In genomic region chr10:1576467-1577259, GRCh38 we compare ENCODE assay signal across 20 cellular contexts.
A peak's percentile ranks its signal among the peaks of the same experiment; 100 is the strongest.
DNase-seq lines count a peak whose midpoint lies in the region; ATAC-seq and TF ChIP-seq lines count a peak whose summit lies in the region.
"Had no signal": no experiment of that assay in that cellular context is flagged by ENCODE, and none has a peak within 500 bp of the region (broad histone marks: within the 10 kb centered on the region; RNA-seq: fewer than 3 reads in every experiment).

No MANE protein-coding gene starts in this region.

- TF ChIP-seq CTCF in right atrium auricular region (IDR thresholded peaks at IDR 0.05), result no peak
- TF ChIP-seq CTCF in activated B cell treated with CpG ODN at 0.5 μM for 24 hours (IDR thresholded peaks at IDR 0.05), result no peak

- no peaks in the 10 kb centered on the region for H3K36me3 ChIP-seq in right atrium auricular region
- no peaks in the 10 kb centered on the region for H3K36me3 ChIP-seq in neuronal stem cell (replicated peaks in 1 of 2; ENCODE audit: control insufficient read depth in 2 of 2, insufficient read depth in 2 of 2, low read length in 2 of 2)
- H3K36me3 ChIP-seq: SJSA1 had no signal

- H3K27ac ChIP-seq in right atrium auricular region, result no peak overlapping the region
- no peak overlapping the region for H3K27ac ChIP-seq in neuronal stem cell (replicated peaks; ENCODE audit: low read length)
- H3K27ac ChIP-seq: SJSA1 had no signal

- no peaks in the 10 kb centered on the region for H3K4me1 ChIP-seq in right atrium auricular region
- H3K4me1 ChIP-seq in neuronal stem cell (ENCODE audit: control insufficient read depth in 2 of 2, insufficient read depth in 1 of 2, low read depth in 1 of 2, low read length in 2 of 2), result peaks cover 0 to 11% of the 10 kb centered on the region in 2 donors
- H3K4me1 ChIP-seq: SJSA1 had no signal

- H3K27me3 Mint-ChIP-seq in activated B cell treated with CpG ODN at 0.5 μM for 24 hours, result peaks cover 13% of the 10 kb centered on the region
- H3K27me3 Mint-ChIP-seq in naive thymus-derived CD8-positive, alpha-beta T cell, result peaks cover 4 to 18% (median 8%) of the 10 kb centered on the region in 5 donors

- no peak overlapping the region for H3K4me2 ChIP-seq in neuronal stem cell (ENCODE audit: insufficient read depth, low read length, poor library complexity, severe bottlenecking)
- H3K4me2 ChIP-seq: GM23338 had no signal

- H3K9me3 ChIP-seq in right atrium auricular region (no peaks in the 10 kb centered on the region), neuronal stem cell (replicated peaks in 1 of 2; ENCODE audit: control insufficient read depth in 2 of 2, insufficient read depth in 1 of 2, low read depth in 1 of 2, low read length in 2 of 2) (peaks cover 0 to 2% of the 10 kb centered on the region in 2 donors)
- H3K9me3 ChIP-seq: SJSA1 had no signal

- intact Hi-C loops in cardiac septum (cut with DNase I), result no loop called here
- intact Hi-C loops in activated B cell treated with CpG ODN at 0.5 μM for 24 hours (cut with micrococcal nuclease), result loop anchor here (1.0 kb wide), 3 partner anchors 86 to 151 kb away; no protein-coding TSS in a partner anchor

- no peak overlapping the region for H3K27ac Mint-ChIP-seq in activated B cell treated with CpG ODN at 0.5 μM for 24 hours
- no peak overlapping the region for H3K27ac Mint-ChIP-seq in naive thymus-derived CD8-positive, alpha-beta T cell
- H3K27ac Mint-ChIP-seq: GM23338 had no signal

- H3K4me3 ChIP-seq in right atrium auricular region (no peak overlapping the region), neuronal stem cell (ENCODE audit: low read length in 2 of 2) (no peak overlapping the region)
- H3K4me3 ChIP-seq: GM23338, K562, SJSA1 had no signal

- H3K4me3 Mint-ChIP-seq in activated B cell treated with CpG ODN at 0.5 μM for 24 hours, result no peak overlapping the region
- no peak overlapping the region for H3K4me3 Mint-ChIP-seq in naive thymus-derived CD8-positive, alpha-beta T cell
- H3K4me3 Mint-ChIP-seq: GM23338 had no signal

- ATAC-seq in activated B cell treated with CpG ODN at 0.5 μM for 24 hours (ENCODE audit: low read depth), result peak; percentile 70
- ATAC-seq in naive thymus-derived CD8-positive, alpha-beta T cell, result no peak
- no peak for ATAC-seq in GM18870 (IDR thresholded peaks at IDR 0.05; ENCODE audit: unreplicated experiment)
- no peak for ATAC-seq in HG03108 (IDR thresholded peaks at IDR 0.05; ENCODE audit: unreplicated experiment)
- ATAC-seq: GM23338, HCT116, K562, PC-3 had no signal

- no peaks in the 10 kb centered on the region for H3K9me3 Mint-ChIP-seq in activated B cell treated with CpG ODN at 0.5 μM for 24 hours
- no peaks in the 10 kb centered on the region for H3K9me3 Mint-ChIP-seq in naive thymus-derived CD8-positive, alpha-beta T cell

- H3K4ac ChIP-seq in neuronal stem cell (ENCODE audit: low read length), result no peak overlapping the region

- POLR2A ChIA-PET in activated B cell treated with CpG ODN at 0.5 μM for 24 hours (lab: Charles Lee), result interaction anchor here (0.6 to 1.0 kb wide), 3 partner anchors 85 to 151 kb away, joined by 3 read pairs; no protein-coding TSS in a partner anchor
- POLR2A ChIA-PET in naive thymus-derived CD8-positive, alpha-beta T cell (lab: Charles Lee), result no interaction called here

- H2BK5ac ChIP-seq in neuronal stem cell (ENCODE audit: low read length), result no peak overlapping the region

- no peak overlapping the region for H3K9ac ChIP-seq in neuronal stem cell (ENCODE audit: low read depth, low read length, poor library complexity)

- peak; percentile 56 for DNase-seq in cardiac septum (ENCODE audit: low spot score)
- no peak for DNase-seq in right atrium auricular region (ENCODE audit: low spot score)
- DNase-seq in activated B cell treated with CpG ODN at 0.5 μM for 24 hours, result no peak
- DNase-seq in neuronal stem cell (ENCODE audit: low spot score), result no peak
- no peak for DNase-seq in naive thymus-derived CD8-positive, alpha-beta T cell
- no peak for DNase-seq in inferior parietal cortex (ENCODE audit: extremely low spot score)
- DNase-seq: 8988T, C1 segment of cervical spinal cord, MV-4-11, NCI-H1436, NCI-H2029, NCI-H2171, NCI-H446, PC-3 had no signal

- H3K27me3 ChIP-seq in right atrium auricular region (no peaks in the 10 kb centered on the region), neuronal stem cell (ENCODE audit: control insufficient read depth in 3 of 3, insufficient read depth in 3 of 3, low read depth in 1 of 3, low read length in 3 of 3) (no peaks in the 10 kb centered on the region)

- no peak overlapping the region for H4K91ac ChIP-seq in neuronal stem cell (ENCODE audit: low read depth, low read length, poor library complexity)

- H3K23ac ChIP-seq in neuronal stem cell (ENCODE audit: low read depth, low read length, poor library complexity), result no peak overlapping the region

- H4K8ac ChIP-seq in neuronal stem cell (ENCODE audit: low read depth, low read length), result no peak overlapping the region

- no peak overlapping the region for H2AFZ ChIP-seq in neuronal stem cell (ENCODE audit: low read length)
- H2AFZ ChIP-seq: GM23338 had no signal

- H3K4me1 Mint-ChIP-seq in activated B cell treated with CpG ODN at 0.5 μM for 24 hours, result peaks cover 71% of the 10 kb centered on the region
- peaks cover 0 to 27% (median under 1%) of the 10 kb centered on the region in 4 donors for H3K4me1 Mint-ChIP-seq in naive thymus-derived CD8-positive, alpha-beta T cell
- H3K4me1 Mint-ChIP-seq: GM23338 had no signal

- no peaks in the 10 kb centered on the region for H3K36me3 Mint-ChIP-seq in activated B cell treated with CpG ODN at 0.5 μM for 24 hours (ENCODE audit: low read depth)
- no peaks in the 10 kb centered on the region for H3K36me3 Mint-ChIP-seq in naive thymus-derived CD8-positive, alpha-beta T cell

- peak overlapping the region; percentile 39 for H3K14ac ChIP-seq in neuronal stem cell (ENCODE audit: low read length)

- no peak overlapping the region for H2BK15ac ChIP-seq in neuronal stem cell (ENCODE audit: low read length)

- H2AK5ac ChIP-seq in neuronal stem cell (ENCODE audit: low read depth, low read length), result peak overlapping the region; percentile 8

- no peak overlapping the region for H2BK120ac ChIP-seq in neuronal stem cell (ENCODE audit: low read depth, low read length)

- H3K79me1 ChIP-seq in neuronal stem cell (ENCODE audit: low read depth, low read length), result peaks cover 1% of the 10 kb centered on the region

- H2BK12ac ChIP-seq in neuronal stem cell (ENCODE audit: low read length), result no peak overlapping the region

- no CpG with 5 or more reads among the region's 16 CpGs for WGBS in neuronal stem cell (ENCODE audit: extremely low coverage in 2 of 2, insufficient read length in 2 of 2, insufficient replicate concordance in 1 of 2), 2 donors

- peak overlapping the region; percentile 50 for H3K18ac ChIP-seq in neuronal stem cell (ENCODE audit: low read length)

- CTCF ChIA-PET in activated B cell treated with CpG ODN at 0.5 μM for 24 hours (lab: Charles Lee), result no interaction called here
